Comparison of ENCODE assay signal across 8 cellular contexts in the genomic region with DNA sequence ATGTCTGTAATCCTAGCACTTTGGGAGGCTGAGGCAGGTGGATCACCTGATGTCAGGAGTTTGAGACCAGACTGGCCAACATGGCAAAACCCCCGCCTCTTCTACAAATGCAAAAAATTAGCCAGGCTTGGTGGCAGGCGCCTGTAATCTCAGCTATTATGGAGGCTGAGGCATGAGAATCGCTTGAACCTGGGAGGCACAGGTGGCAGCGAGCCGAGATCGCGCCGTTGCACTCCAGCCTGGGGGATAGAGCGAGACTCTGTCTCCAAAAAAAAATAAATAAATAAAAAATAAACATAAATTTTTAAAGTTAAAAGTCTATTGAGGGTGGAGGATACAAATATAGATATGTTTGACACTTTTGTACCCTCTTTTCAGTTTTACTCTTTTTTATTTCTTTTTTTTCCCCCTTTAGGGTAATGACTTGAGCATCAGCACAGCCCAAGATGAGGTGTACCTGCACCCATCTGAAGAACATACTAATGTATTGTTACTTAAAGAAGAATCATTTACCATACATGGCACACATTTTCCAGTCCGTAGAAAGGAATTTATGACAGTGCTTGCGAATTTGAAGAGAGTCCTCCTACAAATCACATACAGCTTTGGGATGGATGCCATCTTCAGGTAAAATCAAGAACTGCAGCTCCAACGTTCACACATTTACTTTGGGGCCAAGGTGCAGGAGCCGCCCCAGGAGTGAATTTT.
DNase-seq lines count a peak whose midpoint lies in the region; FAIRE-seq and TF ChIP-seq lines count a peak whose summit lies in the region.

No MANE protein-coding gene starts in this region.

- no peak for TF ChIP-seq POLR2A in adrenal gland (IDR thresholded peaks at IDR 0.05)

- 0 out of 2 replicates have a peak overlapping the region, but pooled peaks have one; percentile 38 for H3K4me2 ChIP-seq in KMS-11

- FAIRE-seq in small intestine (lab: Jason Lieb, UNC) = no peak

- H3K9ac ChIP-seq in KMS-11 = no peak overlapping the region

- H3K4me3 ChIP-seq in KMS-11 (IDR thresholded peaks at IDR 0.05; ENCODE audit: insufficient read depth, low read depth, low read length) = no peak overlapping the region
- no peak overlapping the region for H3K4me3 ChIP-seq in adrenal gland
- H3K4me3 ChIP-seq in small intestine (ENCODE audit: low read depth in 1 of 2, low read length in 2 of 2) = no peak overlapping the region

- TF ChIP-seq CTCF in KMS-11 (conservative IDR thresholded peaks at IDR 0.05; ENCODE audit: low read depth, low read length) = peak; percentile 86
- peak; percentile 56 to 80 (median 67) for TF ChIP-seq CTCF in adrenal gland (IDR thresholded peaks at IDR 0.05)

- H3K27me3 ChIP-seq in KMS-11 (ENCODE audit: insufficient read depth, low read depth) = no peaks in the 10 kb centered on the region
- H3K27me3 ChIP-seq in adrenal gland = peaks cover 5% of the 10 kb centered on the region
- no peaks in the 10 kb centered on the region for H3K27me3 ChIP-seq in small intestine (ENCODE audit: control insufficient read depth in 2 of 2, insufficient read depth in 2 of 2, low read length in 2 of 2)

- H3K9me3 ChIP-seq in adrenal gland (replicated peaks in 1 of 3) (no peaks in the 10 kb centered on the region), small intestine (ENCODE audit: control insufficient read depth, low read depth) (no peaks in the 10 kb centered on the region)

- H3K27ac ChIP-seq in KMS-11 (no peak overlapping the region), adrenal gland (no peak overlapping the region), small intestine (ENCODE audit: low read depth in 1 of 2, low read length in 1 of 2) (no peak overlapping the region)

- WGBS in adrenal gland, 4 donors = 63 to 67% (median 65%) methylated on average over 13 of the region's 13 CpGs
- 63 to 68% (median 64%) methylated on average over 13 of the region's 13 CpGs for WGBS in small intestine, 3 donors

- no peaks in the 10 kb centered on the region for H4K20me1 ChIP-seq in KMS-11 (ENCODE audit: insufficient read depth)

- in situ Hi-C loops in SK-MEL-5 (cut with HindIII; ENCODE audit: low pct_unique_long_range_greater_than_20kb, low sequenced_read_pairs) = no loop called here

- no peaks in the 10 kb centered on the region for H3K36me3 ChIP-seq in KMS-11 (ENCODE audit: insufficient read depth)
- no peaks in the 10 kb centered on the region for H3K36me3 ChIP-seq in adrenal gland (replicated peaks in 1 of 2)
- H3K36me3 ChIP-seq in small intestine (ENCODE audit: control insufficient read depth in 2 of 2, insufficient read depth in 2 of 2, low read length in 2 of 2) = no peaks in the 10 kb centered on the region

- no peak overlapping the region for H2AFZ ChIP-seq in KMS-11 (ENCODE audit: low read depth)

- DNase-seq in NCI-H2196 (lab: John Stamatoyannopoulos, UW; ENCODE audit: unreplicated experiment) (peak; percentile 46), NCI-H2196 treated with DMSO at 0.1 percent for 48 hours (lab: John Stamatoyannopoulos, UW; ENCODE audit: unreplicated experiment) (no peak), H4 (ENCODE audit: low spot score) (peak; percentile 55), SK-MEL-5 (ENCODE audit: low read depth, low spot score) (peak; percentile 76), adrenal gland (peak; percentile 29 to 71 (median 44)), hepatic stellate cell (ENCODE audit: low spot score) (peak; percentile 18), small intestine (peak; percentile 83)

- H3K79me2 ChIP-seq in KMS-11 (ENCODE audit: insufficient read depth, low read depth) = no peaks in the 10 kb centered on the region

- intact Hi-C loops in adrenal gland (cut with DNase I) = loop anchor here in 1 of 2 donors (10.0 kb wide), 2 partner anchors 437 to 527 kb away; no protein-coding TSS in a partner anchor

- peaks cover 20% of the 10 kb centered on the region for H3K4me1 ChIP-seq in KMS-11 (ENCODE audit: low read depth, poor library complexity, severe bottlenecking)
- no peaks in the 10 kb centered on the region for H3K4me1 ChIP-seq in adrenal gland (replicated peaks in 1 of 2)
- H3K4me1 ChIP-seq in small intestine (ENCODE audit: control insufficient read depth in 2 of 2, insufficient read depth in 1 of 2, low read depth in 1 of 2, low read length in 1 of 2) = no peaks in the 10 kb centered on the region
